ENCODE assay signal across 8 cellular contexts in genomic region chr3:142828703-142829304, GRCh38.
DNase-seq lines count a peak whose midpoint lies in the region; ATAC-seq and TF ChIP-seq lines count a peak whose summit lies in the region.

No MANE protein-coding gene starts in this region.

- DNase-seq in Caki2 (ENCODE audit: low read depth) (peak; percentile 65), NCI-H510A treated with DMSO at 0.1 percent for 48 hours (lab: John Stamatoyannopoulos, UW) (peak; percentile 40), dermis microvascular lymphatic vessel endothelial cell (ENCODE audit: low read depth in 2 of 2) (peak; percentile 40 to 73), lung (ENCODE audit: low spot score) (peak; percentile 75)
- DNase-seq in activated CD4-positive, alpha-beta T cell treated with anti-CD3 and anti-CD28 coated beads for 48 hours = peak; percentile 86
- DNase-seq in stimulated activated CD8-positive, alpha-beta memory T cell treated with anti-CD3 and anti-CD28 coated beads, Interleukin-15, amount 100 ng/mL, for 24 hours (ENCODE audit: low read depth) = peak; percentile 31

- no peaks in the 10 kb centered on the region for H3K27me3 ChIP-seq in lung (ENCODE audit: control insufficient read depth, insufficient read depth)

- in situ Hi-C loops in Caki2 (cut with HindIII; ENCODE audit: low pct_unique_long_range_greater_than_20kb, low sequenced_read_pairs) = loop anchor here (25.0 kb wide), 1 partner anchor 183 kb away; the partner anchor contains the start of gene U2SURP

- no peaks in the 10 kb centered on the region for H3K36me3 ChIP-seq in lung (ENCODE audit: control insufficient read depth in 2 of 2, insufficient read depth in 2 of 2, low read length in 2 of 2)

- no peak overlapping the region for H3K27ac ChIP-seq in lung (ENCODE audit: low read depth in 1 of 2, low read length in 1 of 2)

- ATAC-seq in GM19467 (IDR thresholded peaks at IDR 0.05; ENCODE audit: unreplicated experiment) = peak; percentile 98
- peak; percentile 99 for ATAC-seq in HG03520 (IDR thresholded peaks at IDR 0.05; ENCODE audit: unreplicated experiment)
- ATAC-seq in lung (ENCODE audit: insufficient read depth, low FRiP score) = peak; percentile 94

- TF ChIP-seq CTCF in lung (IDR thresholded peaks at IDR 0.05; ENCODE audit: control extremely low read depth, extremely low read depth) = peak; percentile 59

- WGBS in lung, 2 donors = 28 to 37% methylated on average over 9 of the region's 9 CpGs

- no peaks in the 10 kb centered on the region for H3K4me1 ChIP-seq in lung (ENCODE audit: control insufficient read depth in 2 of 2, insufficient read depth in 2 of 2, low read length in 2 of 2)

- no peaks in the 10 kb centered on the region for H3K9me3 ChIP-seq in lung (ENCODE audit: control insufficient read depth in 2 of 2, insufficient read depth in 1 of 2, low read length in 1 of 2)

- H3K4me3 ChIP-seq in lung = no peak overlapping the region

Comparison
In these comparisons a context has a peak if more than half of its experiments do, and no peak if none do; other contexts are left out.
1. DNase-seq: peak in every context shown above with its lines; median percentile 86 in activated CD4-positive, alpha-beta T cell treated with anti-CD3 and anti-CD28 coated beads for 48 hours; 75 in lung; 65 in Caki2; 56 in dermis microvascular lymphatic vessel endothelial cell; 40 in NCI-H510A treated with DMSO at 0.1 percent for 48 hours; 31 in stimulated activated CD8-positive, alpha-beta memory T cell treated with anti-CD3 and anti-CD28 coated beads, Interleukin-15, amount 100 ng/mL, for 24 hours.